ENCODE assay signal across 1 cellular context in the genomic region with DNA sequence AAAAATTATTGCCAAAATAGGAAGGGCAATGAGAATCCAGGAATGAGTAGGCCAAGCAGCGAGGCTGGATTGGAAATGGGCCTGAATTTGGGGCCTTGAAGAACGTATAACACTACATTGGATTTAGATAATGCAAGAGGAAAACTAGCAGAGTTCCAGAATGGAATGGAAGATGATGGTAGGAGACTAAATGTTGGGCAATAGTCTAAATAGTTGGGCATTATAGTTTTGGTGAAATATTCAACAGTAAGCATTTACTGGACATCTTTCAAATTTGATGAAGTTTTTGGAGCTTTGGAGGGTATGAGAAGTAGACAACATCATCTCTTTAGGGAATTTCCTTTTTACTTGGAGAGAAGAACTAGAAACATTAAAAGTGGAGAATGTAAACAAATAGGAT.
TF ChIP-seq lines count a peak whose summit lies in the region.

No MANE protein-coding gene starts in this region.

TF ChIP-seq in K562, 482 proteins besides CTCF, POLR2A, EP300 and RAD21 (continued from another document):
- no peak for TF ChIP-seq ZNF324 (CRISPR knock-in tag; IDR thresholded peaks at IDR 0.05)
- TF ChIP-seq GABPB1 (CRISPR knock-in tag; IDR thresholded peaks at IDR 0.05), result no peak
- no peak for TF ChIP-seq PRMT5 (CRISPR knock-in tag; IDR thresholded peaks at IDR 0.05)
- TF ChIP-seq GTF2A2 (tag; IDR thresholded peaks at IDR 0.05), result no peak
- TF ChIP-seq BACH1 (tag; IDR thresholded peaks at IDR 0.05), result no peak
- no peak for TF ChIP-seq HMG20A (CRISPR knock-in tag; conservative IDR thresholded peaks at IDR 0.05)
- TF ChIP-seq BCOR (IDR thresholded peaks at IDR 0.05), result no peak
- no peak for TF ChIP-seq ZNF707 (CRISPR knock-in tag; conservative IDR thresholded peaks at IDR 0.05)
- no peak for TF ChIP-seq ZNF3 (CRISPR knock-in tag; IDR thresholded peaks at IDR 0.05)
- TF ChIP-seq COPS2 (conservative IDR thresholded peaks at IDR 0.05), result no peak
- TF ChIP-seq, protein P1, sequence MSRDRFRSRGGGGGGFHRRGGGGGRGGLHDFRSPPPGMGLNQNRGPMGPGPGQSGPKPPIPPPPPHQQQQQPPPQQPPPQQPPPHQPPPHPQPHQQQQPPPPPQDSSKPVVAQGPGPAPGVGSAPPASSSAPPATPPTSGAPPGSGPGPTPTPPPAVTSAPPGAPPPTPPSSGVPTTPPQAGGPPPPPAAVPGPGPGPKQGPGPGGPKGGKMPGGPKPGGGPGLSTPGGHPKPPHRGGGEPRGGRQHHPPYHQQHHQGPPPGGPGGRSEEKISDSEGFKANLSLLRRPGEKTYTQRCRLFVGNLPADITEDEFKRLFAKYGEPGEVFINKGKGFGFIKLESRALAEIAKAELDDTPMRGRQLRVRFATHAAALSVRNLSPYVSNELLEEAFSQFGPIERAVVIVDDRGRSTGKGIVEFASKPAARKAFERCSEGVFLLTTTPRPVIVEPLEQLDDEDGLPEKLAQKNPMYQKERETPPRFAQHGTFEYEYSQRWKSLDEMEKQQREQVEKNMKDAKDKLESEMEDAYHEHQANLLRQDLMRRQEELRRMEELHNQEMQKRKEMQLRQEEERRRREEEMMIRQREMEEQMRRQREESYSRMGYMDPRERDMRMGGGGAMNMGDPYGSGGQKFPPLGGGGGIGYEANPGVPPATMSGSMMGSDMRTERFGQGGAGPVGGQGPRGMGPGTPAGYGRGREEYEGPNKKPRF (IDR thresholded peaks at IDR 0.05; ENCODE audit: low read depth, low read length), result no peak
- TF ChIP-seq CEBPG (CRISPR knock-in tag; IDR thresholded peaks at IDR 0.05), result no peak
- TF ChIP-seq CEBPG (tag; conservative IDR thresholded peaks at IDR 0.05 in 1 of 2, IDR thresholded peaks at IDR 0.05 in 1 of 2), result peak; percentile 64 to 66
- TF ChIP-seq CEBPB (tag; IDR thresholded peaks at IDR 0.05), result peak; percentile 68
- no peak for TF ChIP-seq EGR1 (conservative IDR thresholded peaks at IDR 0.05)
- TF ChIP-seq, protein P2, sequence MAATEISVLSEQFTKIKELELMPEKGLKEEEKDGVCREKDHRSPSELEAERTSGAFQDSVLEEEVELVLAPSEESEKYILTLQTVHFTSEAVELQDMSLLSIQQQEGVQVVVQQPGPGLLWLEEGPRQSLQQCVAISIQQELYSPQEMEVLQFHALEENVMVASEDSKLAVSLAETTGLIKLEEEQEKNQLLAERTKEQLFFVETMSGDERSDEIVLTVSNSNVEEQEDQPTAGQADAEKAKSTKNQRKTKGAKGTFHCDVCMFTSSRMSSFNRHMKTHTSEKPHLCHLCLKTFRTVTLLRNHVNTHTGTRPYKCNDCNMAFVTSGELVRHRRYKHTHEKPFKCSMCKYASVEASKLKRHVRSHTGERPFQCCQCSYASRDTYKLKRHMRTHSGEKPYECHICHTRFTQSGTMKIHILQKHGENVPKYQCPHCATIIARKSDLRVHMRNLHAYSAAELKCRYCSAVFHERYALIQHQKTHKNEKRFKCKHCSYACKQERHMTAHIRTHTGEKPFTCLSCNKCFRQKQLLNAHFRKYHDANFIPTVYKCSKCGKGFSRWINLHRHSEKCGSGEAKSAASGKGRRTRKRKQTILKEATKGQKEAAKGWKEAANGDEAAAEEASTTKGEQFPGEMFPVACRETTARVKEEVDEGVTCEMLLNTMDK (IDR thresholded peaks at IDR 0.05; ENCODE audit: borderline replicate concordance, insufficient read depth, low read depth, low read length, poor library complexity, severe bottlenecking), result no peak
- TF ChIP-seq, protein P3, sequence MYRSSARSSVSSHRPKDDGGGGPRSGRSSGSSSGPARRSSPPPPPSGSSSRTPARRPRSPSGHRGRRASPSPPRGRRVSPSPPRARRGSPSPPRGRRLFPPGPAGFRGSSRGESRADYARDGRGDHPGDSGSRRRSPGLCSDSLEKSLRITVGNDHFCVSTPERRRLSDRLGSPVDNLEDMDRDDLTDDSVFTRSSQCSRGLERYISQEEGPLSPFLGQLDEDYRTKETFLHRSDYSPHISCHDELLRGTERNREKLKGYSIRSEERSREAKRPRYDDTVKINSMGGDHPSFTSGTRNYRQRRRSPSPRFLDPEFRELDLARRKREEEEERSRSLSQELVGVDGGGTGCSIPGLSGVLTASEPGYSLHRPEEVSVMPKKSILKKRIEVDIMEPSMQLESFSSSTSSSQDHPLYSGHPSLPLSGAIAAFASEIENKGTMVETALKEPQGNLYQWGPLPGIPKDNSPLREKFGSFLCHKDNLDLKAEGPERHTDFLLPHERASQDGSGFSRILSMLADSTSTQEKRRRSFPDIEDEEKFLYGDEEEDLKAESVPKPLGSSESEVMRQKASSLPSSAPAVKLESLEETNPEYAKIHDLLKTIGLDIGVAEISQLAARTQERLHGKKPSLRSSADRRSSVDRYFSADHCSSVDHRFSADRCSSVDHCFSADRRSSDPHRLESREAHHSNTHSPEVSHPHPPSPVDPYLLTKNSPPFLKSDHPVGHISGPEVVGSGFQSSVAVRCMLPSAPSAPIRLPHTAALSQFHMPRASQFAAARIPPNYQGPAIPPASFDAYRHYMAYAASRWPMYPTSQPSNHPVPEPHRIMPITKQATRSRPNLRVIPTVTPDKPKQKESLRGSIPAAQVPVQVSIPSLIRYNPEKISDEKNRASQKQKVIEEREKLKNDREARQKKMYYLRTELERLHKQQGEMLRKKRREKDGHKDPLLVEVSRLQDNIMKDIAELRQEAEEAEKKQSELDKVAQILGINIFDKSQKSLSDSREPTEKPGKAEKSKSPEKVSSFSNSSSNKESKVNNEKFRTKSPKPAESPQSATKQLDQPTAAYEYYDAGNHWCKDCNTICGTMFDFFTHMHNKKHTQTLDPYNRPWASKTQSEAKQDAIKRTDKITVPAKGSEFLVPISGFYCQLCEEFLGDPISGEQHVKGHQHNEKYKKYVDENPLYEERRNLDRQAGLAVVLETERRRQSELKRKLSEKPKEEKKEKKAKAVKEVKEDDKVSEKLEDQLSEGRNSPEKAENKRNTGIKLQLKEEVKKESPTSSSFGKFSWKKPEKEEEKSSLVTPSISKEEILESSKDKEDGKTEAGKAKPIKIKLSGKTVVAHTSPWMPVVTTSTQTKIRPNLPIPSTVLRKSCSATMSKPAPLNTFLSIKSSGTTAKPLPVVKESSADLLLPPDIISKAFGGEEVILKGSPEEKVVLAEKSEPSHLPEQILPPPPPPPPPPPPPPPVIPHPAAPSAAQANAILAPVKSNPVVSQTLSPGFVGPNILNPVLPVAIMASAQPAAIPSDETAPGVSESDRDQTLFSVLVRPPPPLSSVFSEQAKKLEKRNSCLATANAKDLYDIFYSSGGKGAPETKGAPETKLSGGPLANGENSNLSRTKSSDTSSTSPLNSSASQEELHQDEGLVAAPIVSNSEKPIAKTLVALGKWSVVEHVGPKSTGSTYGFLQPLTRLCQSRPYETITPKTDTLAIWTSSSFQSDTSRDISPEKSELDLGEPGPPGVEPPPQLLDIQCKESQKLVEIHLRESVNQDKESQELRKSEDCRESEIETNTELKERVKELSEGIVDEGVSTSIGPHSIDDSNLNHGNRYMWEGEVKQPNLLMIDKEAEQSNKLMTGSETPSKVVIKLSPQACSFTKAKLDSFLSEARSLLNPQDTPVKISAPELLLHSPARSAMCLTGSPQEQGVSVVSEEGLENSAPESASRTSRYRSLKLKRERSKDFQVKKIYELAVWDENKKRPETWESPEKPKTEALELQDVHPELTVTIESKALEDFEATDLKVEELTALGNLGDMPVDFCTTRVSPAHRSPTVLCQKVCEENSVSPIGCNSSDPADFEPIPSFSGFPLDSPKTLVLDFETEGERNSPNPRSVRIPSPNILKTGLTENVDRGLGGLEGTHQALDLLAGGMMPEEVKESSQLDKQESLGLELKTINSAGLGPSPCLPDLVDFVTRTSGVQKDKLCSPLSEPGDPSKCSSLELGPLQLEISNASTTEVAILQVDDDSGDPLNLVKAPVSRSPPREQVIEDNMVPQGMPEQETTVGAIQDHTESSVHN (IDR thresholded peaks at IDR 0.05; ENCODE audit: borderline replicate concordance in 1 of 2, low read depth in 1 of 2), result no peak
- TF ChIP-seq MCM5 (IDR thresholded peaks at IDR 0.05; ENCODE audit: low read depth), result no peak
- peak; percentile 18; the same call in 1 of the 2 replicates for TF ChIP-seq ZFX (CRISPR knock-in tag; IDR thresholded peaks at IDR 0.05)
- no peak for TF ChIP-seq CBX1 (IDR thresholded peaks at IDR 0.05; ENCODE audit: low read depth)
- TF ChIP-seq, protein P4, sequence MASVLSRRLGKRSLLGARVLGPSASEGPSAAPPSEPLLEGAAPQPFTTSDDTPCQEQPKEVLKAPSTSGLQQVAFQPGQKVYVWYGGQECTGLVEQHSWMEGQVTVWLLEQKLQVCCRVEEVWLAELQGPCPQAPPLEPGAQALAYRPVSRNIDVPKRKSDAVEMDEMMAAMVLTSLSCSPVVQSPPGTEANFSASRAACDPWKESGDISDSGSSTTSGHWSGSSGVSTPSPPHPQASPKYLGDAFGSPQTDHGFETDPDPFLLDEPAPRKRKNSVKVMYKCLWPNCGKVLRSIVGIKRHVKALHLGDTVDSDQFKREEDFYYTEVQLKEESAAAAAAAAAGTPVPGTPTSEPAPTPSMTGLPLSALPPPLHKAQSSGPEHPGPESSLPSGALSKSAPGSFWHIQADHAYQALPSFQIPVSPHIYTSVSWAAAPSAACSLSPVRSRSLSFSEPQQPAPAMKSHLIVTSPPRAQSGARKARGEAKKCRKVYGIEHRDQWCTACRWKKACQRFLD (CRISPR knock-in tag; IDR thresholded peaks at IDR 0.05), result no peak
- no peak for TF ChIP-seq HNRNPH1 (optimal IDR thresholded peaks at IDR 0.05; ENCODE audit: low read depth, low read length)
- no peak for TF ChIP-seq BRF1 (IDR thresholded peaks at IDR 0.05; ENCODE audit: borderline replicate concordance, extremely low read depth, insufficient read length)
- TF ChIP-seq CBFB (CRISPR knock-in tag; IDR thresholded peaks at IDR 0.05), result no peak
- no peak for TF ChIP-seq ATF1 (CRISPR knock-in tag; IDR thresholded peaks at IDR 0.05)
- TF ChIP-seq ATF1 (tag; IDR thresholded peaks at IDR 0.05), result no peak
- 0 out of 2 replicates have a peak, but pooled peaks have one; percentile 28 for TF ChIP-seq C11orf30 (IDR thresholded peaks at IDR 0.05; ENCODE audit: low read depth)
- no peak for TF ChIP-seq KDM2B (CRISPR knock-in tag; IDR thresholded peaks at IDR 0.05)
- no peak for TF ChIP-seq FOXK1 (CRISPR knock-in tag; IDR thresholded peaks at IDR 0.05; ENCODE audit: borderline replicate concordance)
- TF ChIP-seq PTBP1 (IDR thresholded peaks at IDR 0.05; ENCODE audit: low read depth, low read length), result no peak
- TF ChIP-seq ZNF408 (CRISPR knock-in tag; IDR thresholded peaks at IDR 0.05; ENCODE audit: low read depth), result no peak
- TF ChIP-seq EZH2 (IDR thresholded peaks at IDR 0.05; ENCODE audit: borderline replicate concordance, low read depth, low read length), result no peak
- TF ChIP-seq ILK (tag; IDR thresholded peaks at IDR 0.05; ENCODE audit: borderline replicate concordance, low read depth), result no peak
- TF ChIP-seq ZKSCAN1 (IDR thresholded peaks at IDR 0.05; ENCODE audit: low read depth, low read length), result no peak
